ENCODE assay signal across 1 cellular context in the genomic region with DNA sequence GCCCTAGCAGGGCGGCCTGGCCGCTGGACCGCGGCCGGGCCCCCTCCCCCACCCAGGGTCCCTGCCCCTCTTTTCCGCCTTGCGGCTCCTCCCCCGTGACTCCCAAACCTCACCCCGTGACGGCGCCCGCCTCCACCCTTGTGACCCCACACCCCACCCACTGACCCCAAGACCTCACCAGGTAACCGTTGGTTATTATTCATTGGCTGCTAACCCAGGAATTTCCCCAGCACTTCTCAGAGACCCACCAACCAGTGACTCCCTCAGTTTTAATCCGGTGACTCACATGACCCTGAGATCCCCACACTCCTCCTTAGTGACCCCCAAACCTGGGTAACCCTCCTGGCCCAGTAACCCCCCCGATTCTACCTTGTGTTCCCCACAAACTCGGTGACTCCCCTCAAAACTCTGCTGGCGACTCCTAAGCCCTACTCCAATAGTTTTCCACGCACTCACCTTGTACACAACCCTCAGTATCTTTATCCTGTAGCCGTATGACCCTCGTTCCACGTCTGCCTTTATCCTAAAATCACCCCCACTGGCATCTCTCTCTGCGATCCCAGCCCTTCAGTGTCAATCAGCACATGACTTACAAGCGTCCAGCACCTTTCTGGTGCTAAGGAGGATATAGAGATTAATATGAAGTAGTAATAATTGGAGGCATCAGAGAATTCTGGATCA.
A peak's percentile ranks its signal among the peaks of the same experiment; 100 is the strongest.
TF ChIP-seq lines count a peak whose summit lies in the region.

No MANE protein-coding gene starts in this region.

TF ChIP-seq in K562, 482 proteins besides CTCF, POLR2A, EP300 and RAD21 (continued from another document and continues in another):
- TF ChIP-seq, protein P1, sequence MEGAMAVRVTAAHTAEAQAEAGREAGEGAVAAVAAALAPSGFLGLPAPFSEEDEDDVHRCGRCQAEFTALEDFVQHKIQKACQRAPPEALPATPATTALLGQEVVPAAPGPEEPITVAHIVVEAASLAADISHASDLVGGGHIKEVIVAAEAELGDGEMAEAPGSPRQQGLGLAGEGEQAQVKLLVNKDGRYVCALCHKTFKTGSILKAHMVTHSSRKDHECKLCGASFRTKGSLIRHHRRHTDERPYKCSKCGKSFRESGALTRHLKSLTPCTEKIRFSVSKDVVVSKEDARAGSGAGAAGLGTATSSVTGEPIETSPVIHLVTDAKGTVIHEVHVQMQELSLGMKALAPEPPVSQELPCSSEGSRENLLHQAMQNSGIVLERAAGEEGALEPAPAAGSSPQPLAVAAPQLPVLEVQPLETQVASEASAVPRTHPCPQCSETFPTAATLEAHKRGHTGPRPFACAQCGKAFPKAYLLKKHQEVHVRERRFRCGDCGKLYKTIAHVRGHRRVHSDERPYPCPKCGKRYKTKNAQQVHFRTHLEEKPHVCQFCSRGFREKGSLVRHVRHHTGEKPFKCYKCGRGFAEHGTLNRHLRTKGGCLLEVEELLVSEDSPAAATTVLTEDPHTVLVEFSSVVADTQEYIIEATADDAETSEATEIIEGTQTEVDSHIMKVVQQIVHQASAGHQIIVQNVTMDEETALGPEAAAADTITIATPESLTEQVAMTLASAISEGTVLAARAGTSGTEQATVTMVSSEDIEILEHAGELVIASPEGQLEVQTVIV (CRISPR knock-in tag; IDR thresholded peaks at IDR 0.05; ENCODE audit: borderline replicate concordance) = no peak
- TF ChIP-seq, protein P2, sequence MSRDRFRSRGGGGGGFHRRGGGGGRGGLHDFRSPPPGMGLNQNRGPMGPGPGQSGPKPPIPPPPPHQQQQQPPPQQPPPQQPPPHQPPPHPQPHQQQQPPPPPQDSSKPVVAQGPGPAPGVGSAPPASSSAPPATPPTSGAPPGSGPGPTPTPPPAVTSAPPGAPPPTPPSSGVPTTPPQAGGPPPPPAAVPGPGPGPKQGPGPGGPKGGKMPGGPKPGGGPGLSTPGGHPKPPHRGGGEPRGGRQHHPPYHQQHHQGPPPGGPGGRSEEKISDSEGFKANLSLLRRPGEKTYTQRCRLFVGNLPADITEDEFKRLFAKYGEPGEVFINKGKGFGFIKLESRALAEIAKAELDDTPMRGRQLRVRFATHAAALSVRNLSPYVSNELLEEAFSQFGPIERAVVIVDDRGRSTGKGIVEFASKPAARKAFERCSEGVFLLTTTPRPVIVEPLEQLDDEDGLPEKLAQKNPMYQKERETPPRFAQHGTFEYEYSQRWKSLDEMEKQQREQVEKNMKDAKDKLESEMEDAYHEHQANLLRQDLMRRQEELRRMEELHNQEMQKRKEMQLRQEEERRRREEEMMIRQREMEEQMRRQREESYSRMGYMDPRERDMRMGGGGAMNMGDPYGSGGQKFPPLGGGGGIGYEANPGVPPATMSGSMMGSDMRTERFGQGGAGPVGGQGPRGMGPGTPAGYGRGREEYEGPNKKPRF (IDR thresholded peaks at IDR 0.05; ENCODE audit: low read depth, low read length) = no peak
- TF ChIP-seq, protein P3, sequence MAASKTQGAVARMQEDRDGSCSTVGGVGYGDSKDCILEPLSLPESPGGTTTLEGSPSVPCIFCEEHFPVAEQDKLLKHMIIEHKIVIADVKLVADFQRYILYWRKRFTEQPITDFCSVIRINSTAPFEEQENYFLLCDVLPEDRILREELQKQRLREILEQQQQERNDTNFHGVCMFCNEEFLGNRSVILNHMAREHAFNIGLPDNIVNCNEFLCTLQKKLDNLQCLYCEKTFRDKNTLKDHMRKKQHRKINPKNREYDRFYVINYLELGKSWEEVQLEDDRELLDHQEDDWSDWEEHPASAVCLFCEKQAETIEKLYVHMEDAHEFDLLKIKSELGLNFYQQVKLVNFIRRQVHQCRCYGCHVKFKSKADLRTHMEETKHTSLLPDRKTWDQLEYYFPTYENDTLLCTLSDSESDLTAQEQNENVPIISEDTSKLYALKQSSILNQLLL (CRISPR knock-in tag; IDR thresholded peaks at IDR 0.05; ENCODE audit: borderline replicate concordance) = peak; percentile 17; the same call in 1 of the 2 replicates
- TF ChIP-seq HOXB6 (CRISPR knock-in tag; IDR thresholded peaks at IDR 0.05; ENCODE audit: borderline replicate concordance) (no peak), ZNF75A (CRISPR knock-in tag; IDR thresholded peaks at IDR 0.05) (no peak), ZNF766 (CRISPR knock-in tag; conservative IDR thresholded peaks at IDR 0.05) (no peak), ELF1 (tag; IDR thresholded peaks at IDR 0.05) (peak; percentile 70; the same call in 1 of the 2 replicates), SOX6 (IDR thresholded peaks at IDR 0.05) (0 out of 2 replicates have a peak, but pooled peaks have one; percentile 11), ZC3H11A (IDR thresholded peaks at IDR 0.05; ENCODE audit: low read depth, low read length) (no peak), NFXL1 (CRISPR knock-in tag; IDR thresholded peaks at IDR 0.05) (0 out of 2 replicates have a peak, but pooled peaks have one; percentile 57), ZNF133 (CRISPR knock-in tag; IDR thresholded peaks at IDR 0.05) (no peak), LARP7 (IDR thresholded peaks at IDR 0.05) (peak; percentile 79; the same call in 1 of the 2 replicates), TOE1 (IDR thresholded peaks at IDR 0.05; ENCODE audit: borderline replicate concordance) (0 out of 2 replicates have a peak, but pooled peaks have one; percentile 37), TOE1 (CRISPR knock-in tag; IDR thresholded peaks at IDR 0.05; ENCODE audit: borderline replicate concordance, low read depth) (no peak), MTA2 (IDR thresholded peaks at IDR 0.05; ENCODE audit: low read depth) (no peak), DMBX1 (CRISPR knock-in tag; IDR thresholded peaks at IDR 0.05; ENCODE audit: borderline replicate concordance) (peak; percentile 28; the same call in 1 of the 2 replicates), ZC3H4 (CRISPR knock-in tag; IDR thresholded peaks at IDR 0.05; ENCODE audit: borderline replicate concordance) (no peak), MCM7 (IDR thresholded peaks at IDR 0.05) (no peak), ZNF696 (CRISPR knock-in tag; conservative IDR thresholded peaks at IDR 0.05) (no peak), GTF2E2 (tag; IDR thresholded peaks at IDR 0.05) (peak; percentile 73; the same call in 1 of the 2 replicates), ZNF3 (CRISPR knock-in tag; IDR thresholded peaks at IDR 0.05) (no peak), RB1 (IDR thresholded peaks at IDR 0.05; ENCODE audit: low read depth) (no peak), POLR2B (IDR thresholded peaks at IDR 0.05; ENCODE audit: low read depth, partially characterized antibody) (peak; percentile 42), ZNF175 (CRISPR knock-in tag; IDR thresholded peaks at IDR 0.05; ENCODE audit: low read depth) (no peak), NR4A1 (CRISPR knock-in tag; IDR thresholded peaks at IDR 0.05) (0 out of 2 replicates have a peak, but pooled peaks have one; percentile 38), NR4A1 (tag; IDR thresholded peaks at IDR 0.05) (no peak), CBX8 (IDR thresholded peaks at IDR 0.05; ENCODE audit: borderline replicate concordance, extremely low read depth, low read depth, low read length, poor library complexity, severe bottlenecking) (no peak), TRIM28 (IDR thresholded peaks at IDR 0.05) (no peak), ETV1 (tag; conservative IDR thresholded peaks at IDR 0.05; ENCODE audit: low read depth) (0 out of 2 replicates have a peak, but pooled peaks have one; percentile 6), TFAM (CRISPR knock-in tag; conservative IDR thresholded peaks at IDR 0.05) (no peak), MED1 (CRISPR knock-in tag; IDR thresholded peaks at IDR 0.05; ENCODE audit: borderline replicate concordance) (no peak), CBX3 (IDR thresholded peaks at IDR 0.05; ENCODE audit: borderline replicate concordance in 1 of 2, low read length in 2 of 2) (no peak), HNRNPL (IDR thresholded peaks at IDR 0.05; ENCODE audit: low read depth, low read length) (0 out of 2 replicates have a peak, but pooled peaks have one; percentile 12), MECOM (CRISPR knock-in tag; IDR thresholded peaks at IDR 0.05) (no peak), SMAD2 (IDR thresholded peaks at IDR 0.05; ENCODE audit: low read depth, low read length) (no peak), ZNF717 (CRISPR knock-in tag; IDR thresholded peaks at IDR 0.05) (no peak), GATA2 (CRISPR knock-in tag; IDR thresholded peaks at IDR 0.05) (no peak), MAZ (CRISPR knock-in tag; conservative IDR thresholded peaks at IDR 0.05 in 1 of 2, IDR thresholded peaks at IDR 0.05 in 1 of 2) (peak in 1 of 2 experiments; percentile 11; a peak in 2 of 4 replicates)
- TF ChIP-seq, protein P4, sequence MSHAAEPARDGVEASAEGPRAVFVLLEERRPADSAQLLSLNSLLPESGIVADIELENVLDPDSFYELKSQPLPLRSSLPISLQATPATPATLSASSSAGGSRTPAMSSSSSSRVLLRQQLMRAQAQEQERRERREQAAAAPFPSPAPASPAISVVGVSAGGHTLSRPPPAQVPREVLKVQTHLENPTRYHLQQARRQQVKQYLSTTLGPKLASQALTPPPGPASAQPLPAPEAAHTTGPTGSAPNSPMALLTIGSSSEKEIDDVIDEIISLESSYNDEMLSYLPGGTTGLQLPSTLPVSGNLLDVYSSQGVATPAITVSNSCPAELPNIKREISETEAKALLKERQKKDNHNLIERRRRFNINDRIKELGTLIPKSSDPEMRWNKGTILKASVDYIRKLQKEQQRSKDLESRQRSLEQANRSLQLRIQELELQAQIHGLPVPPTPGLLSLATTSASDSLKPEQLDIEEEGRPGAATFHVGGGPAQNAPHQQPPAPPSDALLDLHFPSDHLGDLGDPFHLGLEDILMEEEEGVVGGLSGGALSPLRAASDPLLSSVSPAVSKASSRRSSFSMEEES (CRISPR knock-in tag; IDR thresholded peaks at IDR 0.05) = no peak; the same call in 1 of the 2 replicates
- TF ChIP-seq, protein P5, sequence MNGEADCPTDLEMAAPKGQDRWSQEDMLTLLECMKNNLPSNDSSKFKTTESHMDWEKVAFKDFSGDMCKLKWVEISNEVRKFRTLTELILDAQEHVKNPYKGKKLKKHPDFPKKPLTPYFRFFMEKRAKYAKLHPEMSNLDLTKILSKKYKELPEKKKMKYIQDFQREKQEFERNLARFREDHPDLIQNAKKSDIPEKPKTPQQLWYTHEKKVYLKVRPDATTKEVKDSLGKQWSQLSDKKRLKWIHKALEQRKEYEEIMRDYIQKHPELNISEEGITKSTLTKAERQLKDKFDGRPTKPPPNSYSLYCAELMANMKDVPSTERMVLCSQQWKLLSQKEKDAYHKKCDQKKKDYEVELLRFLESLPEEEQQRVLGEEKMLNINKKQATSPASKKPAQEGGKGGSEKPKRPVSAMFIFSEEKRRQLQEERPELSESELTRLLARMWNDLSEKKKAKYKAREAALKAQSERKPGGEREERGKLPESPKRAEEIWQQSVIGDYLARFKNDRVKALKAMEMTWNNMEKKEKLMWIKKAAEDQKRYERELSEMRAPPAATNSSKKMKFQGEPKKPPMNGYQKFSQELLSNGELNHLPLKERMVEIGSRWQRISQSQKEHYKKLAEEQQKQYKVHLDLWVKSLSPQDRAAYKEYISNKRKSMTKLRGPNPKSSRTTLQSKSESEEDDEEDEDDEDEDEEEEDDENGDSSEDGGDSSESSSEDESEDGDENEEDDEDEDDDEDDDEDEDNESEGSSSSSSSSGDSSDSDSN (IDR thresholded peaks at IDR 0.05; ENCODE audit: borderline replicate concordance in 1 of 2, low read depth in 2 of 2, low read length in 2 of 2) = no peak
- TF ChIP-seq, protein P6, sequence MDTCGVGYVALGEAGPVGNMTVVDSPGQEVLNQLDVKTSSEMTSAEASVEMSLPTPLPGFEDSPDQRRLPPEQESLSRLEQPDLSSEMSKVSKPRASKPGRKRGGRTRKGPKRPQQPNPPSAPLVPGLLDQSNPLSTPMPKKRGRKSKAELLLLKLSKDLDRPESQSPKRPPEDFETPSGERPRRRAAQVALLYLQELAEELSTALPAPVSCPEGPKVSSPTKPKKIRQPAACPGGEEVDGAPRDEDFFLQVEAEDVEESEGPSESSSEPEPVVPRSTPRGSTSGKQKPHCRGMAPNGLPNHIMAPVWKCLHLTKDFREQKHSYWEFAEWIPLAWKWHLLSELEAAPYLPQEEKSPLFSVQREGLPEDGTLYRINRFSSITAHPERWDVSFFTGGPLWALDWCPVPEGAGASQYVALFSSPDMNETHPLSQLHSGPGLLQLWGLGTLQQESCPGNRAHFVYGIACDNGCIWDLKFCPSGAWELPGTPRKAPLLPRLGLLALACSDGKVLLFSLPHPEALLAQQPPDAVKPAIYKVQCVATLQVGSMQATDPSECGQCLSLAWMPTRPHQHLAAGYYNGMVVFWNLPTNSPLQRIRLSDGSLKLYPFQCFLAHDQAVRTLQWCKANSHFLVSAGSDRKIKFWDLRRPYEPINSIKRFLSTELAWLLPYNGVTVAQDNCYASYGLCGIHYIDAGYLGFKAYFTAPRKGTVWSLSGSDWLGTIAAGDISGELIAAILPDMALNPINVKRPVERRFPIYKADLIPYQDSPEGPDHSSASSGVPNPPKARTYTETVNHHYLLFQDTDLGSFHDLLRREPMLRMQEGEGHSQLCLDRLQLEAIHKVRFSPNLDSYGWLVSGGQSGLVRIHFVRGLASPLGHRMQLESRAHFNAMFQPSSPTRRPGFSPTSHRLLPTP (IDR thresholded peaks at IDR 0.05; ENCODE audit: borderline replicate concordance, extremely low read depth, insufficient read length) = no peak
- TF ChIP-seq, protein P7, sequence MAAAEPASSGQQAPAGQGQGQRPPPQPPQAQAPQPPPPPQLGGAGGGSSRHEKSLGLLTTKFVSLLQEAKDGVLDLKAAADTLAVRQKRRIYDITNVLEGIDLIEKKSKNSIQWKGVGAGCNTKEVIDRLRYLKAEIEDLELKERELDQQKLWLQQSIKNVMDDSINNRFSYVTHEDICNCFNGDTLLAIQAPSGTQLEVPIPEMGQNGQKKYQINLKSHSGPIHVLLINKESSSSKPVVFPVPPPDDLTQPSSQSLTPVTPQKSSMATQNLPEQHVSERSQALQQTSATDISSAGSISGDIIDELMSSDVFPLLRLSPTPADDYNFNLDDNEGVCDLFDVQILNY (CRISPR knock-in tag; IDR thresholded peaks at IDR 0.05) = no peak
- TF ChIP-seq, protein P8, sequence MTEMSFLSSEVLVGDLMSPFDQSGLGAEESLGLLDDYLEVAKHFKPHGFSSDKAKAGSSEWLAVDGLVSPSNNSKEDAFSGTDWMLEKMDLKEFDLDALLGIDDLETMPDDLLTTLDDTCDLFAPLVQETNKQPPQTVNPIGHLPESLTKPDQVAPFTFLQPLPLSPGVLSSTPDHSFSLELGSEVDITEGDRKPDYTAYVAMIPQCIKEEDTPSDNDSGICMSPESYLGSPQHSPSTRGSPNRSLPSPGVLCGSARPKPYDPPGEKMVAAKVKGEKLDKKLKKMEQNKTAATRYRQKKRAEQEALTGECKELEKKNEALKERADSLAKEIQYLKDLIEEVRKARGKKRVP (CRISPR knock-in tag; IDR thresholded peaks at IDR 0.05) = 0 out of 2 replicates have a peak, but pooled peaks have one; percentile 24
- TF ChIP-seq, protein P9, sequence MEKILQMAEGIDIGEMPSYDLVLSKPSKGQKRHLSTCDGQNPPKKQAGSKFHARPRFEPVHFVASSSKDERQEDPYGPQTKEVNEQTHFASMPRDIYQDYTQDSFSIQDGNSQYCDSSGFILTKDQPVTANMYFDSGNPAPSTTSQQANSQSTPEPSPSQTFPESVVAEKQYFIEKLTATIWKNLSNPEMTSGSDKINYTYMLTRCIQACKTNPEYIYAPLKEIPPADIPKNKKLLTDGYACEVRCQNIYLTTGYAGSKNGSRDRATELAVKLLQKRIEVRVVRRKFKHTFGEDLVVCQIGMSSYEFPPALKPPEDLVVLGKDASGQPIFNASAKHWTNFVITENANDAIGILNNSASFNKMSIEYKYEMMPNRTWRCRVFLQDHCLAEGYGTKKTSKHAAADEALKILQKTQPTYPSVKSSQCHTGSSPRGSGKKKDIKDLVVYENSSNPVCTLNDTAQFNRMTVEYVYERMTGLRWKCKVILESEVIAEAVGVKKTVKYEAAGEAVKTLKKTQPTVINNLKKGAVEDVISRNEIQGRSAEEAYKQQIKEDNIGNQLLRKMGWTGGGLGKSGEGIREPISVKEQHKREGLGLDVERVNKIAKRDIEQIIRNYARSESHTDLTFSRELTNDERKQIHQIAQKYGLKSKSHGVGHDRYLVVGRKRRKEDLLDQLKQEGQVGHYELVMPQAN (IDR thresholded peaks at IDR 0.05; ENCODE audit: borderline replicate concordance) = 0 out of 2 replicates have a peak, but pooled peaks have one; percentile 66
